8 cellular contexts compared by ENCODE assay signal in genomic region chr7:106736508-106737201, GRCh38.
DNase-seq lines count a peak whose midpoint lies in the region; ATAC-seq and TF ChIP-seq lines count a peak whose summit lies in the region.

No MANE protein-coding gene starts in this region.

- ATAC-seq in GM18520 (IDR thresholded peaks at IDR 0.05; ENCODE audit: unreplicated experiment) (peak; percentile 68), HG03095 (IDR thresholded peaks at IDR 0.05; ENCODE audit: unreplicated experiment) (peak; percentile 81)

- H3K4me1 ChIP-seq in fibroblast of lung (ENCODE audit: control insufficient read depth, extremely low read depth, insufficient read depth, low read length) = peaks cover 8% of the 10 kb centered on the region

- H3K79me2 ChIP-seq in fibroblast of lung (ENCODE audit: control insufficient read depth, insufficient read depth, low read length) = no peaks in the 10 kb centered on the region

- peaks cover 31% of the 10 kb centered on the region for H3K4me1 Mint-ChIP-seq in activated CD4-positive, alpha-beta memory T cell treated with anti-CD3 and anti-CD28 coated beads, Interleukin-2, amount 10 ng/mL, durations not matched to agents 7 days and 5 days
- H3K4me1 Mint-ChIP-seq in osteocyte (ENCODE audit: unreplicated experiment) = peaks cover 33% of the 10 kb centered on the region

- no peaks in the 10 kb centered on the region for H3K9me3 Mint-ChIP-seq in activated CD4-positive, alpha-beta memory T cell treated with anti-CD3 and anti-CD28 coated beads, Interleukin-2, amount 10 ng/mL, durations not matched to agents 7 days and 5 days
- no peaks in the 10 kb centered on the region for H3K9me3 Mint-ChIP-seq in osteocyte (ENCODE audit: unreplicated experiment)

- no peaks in the 10 kb centered on the region for H3K36me3 Mint-ChIP-seq in activated CD4-positive, alpha-beta memory T cell treated with anti-CD3 and anti-CD28 coated beads, Interleukin-2, amount 10 ng/mL, durations not matched to agents 7 days and 5 days (ENCODE audit: low read depth)
- no peaks in the 10 kb centered on the region for H3K36me3 Mint-ChIP-seq in osteocyte (ENCODE audit: unreplicated experiment)

- no peaks in the 10 kb centered on the region for H3K9me3 ChIP-seq in fibroblast of lung (ENCODE audit: control insufficient read depth, insufficient read depth, low read depth, low read length)

- POLR2A ChIA-PET in activated CD4-positive, alpha-beta memory T cell treated with anti-CD3 and anti-CD28 coated beads, Interleukin-2, amount 10 ng/mL, durations not matched to agents 7 days and 5 days (lab: Charles Lee) = interaction anchor here (0.7 to 3.2 kb wide), 6 partner anchors 18 to 411 kb away, joined by 3 to 56 read pairs (median 5); partner anchors contain the start of gene CCDC71L

- H3K27me3 ChIP-seq in fibroblast of lung (ENCODE audit: control insufficient read depth, insufficient read depth, low read length) = no peaks in the 10 kb centered on the region

- no peak overlapping the region for H3K4me3 ChIP-seq in fibroblast of lung (replicated peaks in 1 of 4; ENCODE audit: control extremely low read depth in 1 of 4, insufficient read depth in 1 of 4, low read depth in 3 of 4, low read length in 4 of 4)

- H3K36me3 ChIP-seq in fibroblast of lung (ENCODE audit: control insufficient read depth, insufficient read depth, low read length) = no peaks in the 10 kb centered on the region

- H3K27ac ChIP-seq in C4-2B (no peak overlapping the region), fibroblast of lung (ENCODE audit: insufficient read depth, low read length) (peak overlapping the region; percentile 75)

- DNase-seq in NCI-H345 (lab: John Stamatoyannopoulos, UW) (peak; percentile 49), fibroblast of lung (ENCODE audit: low read depth in 2 of 2) (peak; percentile 72 to 81), osteocyte (ENCODE audit: extremely low spot score, unreplicated experiment) (no peak)
- peak; percentile 46 for DNase-seq in activated CD4-positive, alpha-beta memory T cell treated with anti-CD3 and anti-CD28 coated beads, Interleukin-2, amount 10 ng/mL, durations not matched to agents 7 days and 5 days
- DNase-seq in effector CD8-positive, alpha-beta T cell (lab: John Stamatoyannopoulos, UW) = no peak

- CTCF ChIA-PET in activated CD4-positive, alpha-beta memory T cell treated with anti-CD3 and anti-CD28 coated beads, Interleukin-2, amount 10 ng/mL, durations not matched to agents 7 days and 5 days (lab: Charles Lee) = interaction anchor here (0.6 to 4.5 kb wide), 22 partner anchors 8 to 560 kb away, joined by 3 to 146 read pairs (median 4); partner anchors contain the start of gene CCDC71L

- H3K4me3 Mint-ChIP-seq in activated CD4-positive, alpha-beta memory T cell treated with anti-CD3 and anti-CD28 coated beads, Interleukin-2, amount 10 ng/mL, durations not matched to agents 7 days and 5 days = no peak overlapping the region
- H3K4me3 Mint-ChIP-seq in osteocyte (ENCODE audit: unreplicated experiment) = no peak overlapping the region

- no peaks in the 10 kb centered on the region for H3K27me3 Mint-ChIP-seq in activated CD4-positive, alpha-beta memory T cell treated with anti-CD3 and anti-CD28 coated beads, Interleukin-2, amount 10 ng/mL, durations not matched to agents 7 days and 5 days
- no peaks in the 10 kb centered on the region for H3K27me3 Mint-ChIP-seq in osteocyte (ENCODE audit: unreplicated experiment)

- peak overlapping the region; percentile 72 for H3K4me2 ChIP-seq in fibroblast of lung (ENCODE audit: extremely low read depth, insufficient read depth, low read length)

- H4K20me1 ChIP-seq in fibroblast of lung (ENCODE audit: control insufficient read depth, extremely low read depth, insufficient read depth, low read length) = no peaks in the 10 kb centered on the region

- TF ChIP-seq CTCF in C4-2B (conservative IDR thresholded peaks at IDR 0.05) (peak; percentile 73), fibroblast of lung (conservative IDR thresholded peaks at IDR 0.05 in 1 of 2, IDR thresholded peaks at IDR 0.05 in 1 of 2; ENCODE audit: low read depth in 1 of 2, low read length in 2 of 2) (peak; percentile 79 to 86), osteocyte (IDR thresholded peaks at IDR 0.05) (peak; percentile 76)

- H3K27ac Mint-ChIP-seq in activated CD4-positive, alpha-beta memory T cell treated with anti-CD3 and anti-CD28 coated beads, Interleukin-2, amount 10 ng/mL, durations not matched to agents 7 days and 5 days = no peak overlapping the region
- H3K27ac Mint-ChIP-seq in osteocyte (ENCODE audit: unreplicated experiment) = peak overlapping the region; percentile 85

- no peak overlapping the region for H3K9ac ChIP-seq in fibroblast of lung (ENCODE audit: insufficient read depth, low read length)

- peak overlapping the region; percentile 80 for H2AFZ ChIP-seq in fibroblast of lung (ENCODE audit: low read length)

Comparison
In these comparisons a context has a peak if more than half of its experiments do, and no peak if none do; other contexts are left out.
1. DNase-seq: peak in NCI-H345 (single experiment), activated CD4-positive, alpha-beta memory T cell treated with anti-CD3 and anti-CD28 coated beads, Interleukin-2, amount 10 ng/mL, durations not matched to agents 7 days and 5 days (single experiment) and fibroblast of lung (2 of 2); none in osteocyte (single experiment) and effector CD8-positive, alpha-beta T cell (single experiment).
2. Peak in every context shown above with its lines, with median percentiles within 50 percentile points of each other: CTCF ChIP-seq.